Comparison of ENCODE assay signal across 11 cellular contexts in genomic region chr22:41308054-41308453, GRCh38. TPM values are rescaled to one million over a fixed set of nuclear protein-coding genes. Genes with fewer than 3 reads are reported as not detected.
DNase-seq lines count a peak whose midpoint lies in the region; ATAC-seq, FAIRE-seq and TF ChIP-seq lines count a peak whose summit lies in the region.
"Had no signal": no experiment of that assay in that cellular context is flagged by ENCODE, and none has a peak within 500 bp of the region (broad histone marks: within the 10 kb centered on the region; RNA-seq: fewer than 3 reads in every experiment).

No MANE protein-coding gene starts in this region.

- H3K9me3 ChIP-seq in A673 (ENCODE audit: low read depth, low read length, poor library complexity, severe bottlenecking) (no peaks in the 10 kb centered on the region), mucosa of descending colon (no peaks in the 10 kb centered on the region)

- intact Hi-C loops in A673 (cut with micrococcal nuclease; ENCODE audit: unreplicated experiment) (no loop called here), mucosa of descending colon (cut with DNase I, micrococcal nuclease) (no loop called here)

- POLR2A ChIA-PET in A673 (lab: Charles Lee; ENCODE audit: low non-redundant PET), result interaction anchor here (0.9 kb wide), 1 partner anchor 42 kb away, joined by 5 read pairs; no protein-coding TSS in a partner anchor

- CTCF ChIA-PET in A673 (lab: Charles Lee), result no interaction called here

- BruUV-seq in A673 (replicated peaks; lab: Mats Ljungman, UMichigan), result no TSS peak

- H3K36me3 ChIP-seq in A673 (ENCODE audit: insufficient read depth, low read length, poor library complexity, severe bottlenecking), result peaks cover 6% of the 10 kb centered on the region
- H3K36me3 ChIP-seq in mucosa of descending colon (ENCODE audit: low read depth), result no peaks in the 10 kb centered on the region

- ATAC-seq in mucosa of descending colon (peak; percentile 8), GM18907 (IDR thresholded peaks at IDR 0.05; ENCODE audit: unreplicated experiment) (no peak)

- no peak for FAIRE-seq in D721Med (lab: Jason Lieb, UNC)

- H3K27ac ChIP-seq in A673 (ENCODE audit: low read depth, low read length, poor library complexity, severe bottlenecking), result peak overlapping the region; percentile 1
- H3K27ac ChIP-seq: C4-2B, coronary artery had no signal

- H3K27me3 ChIP-seq in A673 (replicated peaks; ENCODE audit: insufficient read depth, low read depth, low read length, poor library complexity), result no peaks in the 10 kb centered on the region

- H3K4me3 ChIP-seq in A673 (ENCODE audit: low read depth, low read length, poor library complexity, severe bottlenecking) (no peak overlapping the region), mucosa of descending colon (no peak overlapping the region)
- H3K4me3 ChIP-seq: coronary artery had no signal

- H3K4me1 ChIP-seq in A673 (ENCODE audit: insufficient read depth, low read length, poor library complexity, severe bottlenecking), result peaks cover 30% of the 10 kb centered on the region
- peaks cover 7% of the 10 kb centered on the region for H3K4me1 ChIP-seq in mucosa of descending colon (ENCODE audit: low read depth)

- DNase-seq in A673 (ENCODE audit: low spot score), result peak; percentile 49
- peak; percentile 31 for DNase-seq in M059J (ENCODE audit: low read depth)
- DNase-seq in epidermal melanocyte (ENCODE audit: insufficient read length, low spot score), result peak; percentile 52
- DNase-seq in mucosa of descending colon, result no peak
- no peak for DNase-seq in NK-92 treated with Interleukin-12 subunit alpha and Interleukin-12 subunit beta, amount 100 ng/mL, for 24 hours (lab: John Stamatoyannopoulos, UW)
- no peak for DNase-seq in COLO829 (ENCODE audit: low spot score)
- DNase-seq in D721Med (ENCODE audit: insufficient read length, low spot score), result no peak
- DNase-seq: NCI-H1417 had no signal

- TF ChIP-seq CTCF in A673 (conservative IDR thresholded peaks at IDR 0.05; ENCODE audit: low read depth, low read length) (no peak), mucosa of descending colon (IDR thresholded peaks at IDR 0.05) (no peak), D721Med (IDR thresholded peaks at IDR 0.05; ENCODE audit: insufficient read depth, missing control alignments) (no peak)

RNA-seq across cellular contexts. Expression of gene ZC3H7B, which starts 6.7 kb away (rescaled TPM):
- total RNA-seq in A673 (2021) (83.9 and 90.4 TPM in 2 replicates), mucosa of descending colon (10 to 100 TPM; 37.8 to 57.5 (median 39.3) TPM)
- total RNA-seq in M059J (2014; rRNA removed; shearing (Covaris generic)), result 19.2 and 36.5 TPM in 2 replicates

RNA-seq across cellular contexts. Expression of gene RANGAP1, which starts 22.1 kb away (rescaled TPM):
- total RNA-seq in A673 (2021) (159 and 177 TPM in 2 replicates), mucosa of descending colon (10 to 100 TPM; 26.9 to 48.9 (median 35.3) TPM)
- total RNA-seq in M059J (2014; rRNA removed; shearing (Covaris generic)), result 60.4 and 97.9 TPM in 2 replicates

Comparison
In these comparisons a context has a peak if more than half of its experiments do, and no peak if none do; other contexts are left out.
1. DNase-seq: peak in A673 (single experiment), M059J (single experiment) and epidermal melanocyte (single experiment); none in mucosa of descending colon (0 of 3), NK-92 treated with Interleukin-12 subunit alpha and Interleukin-12 subunit beta, amount 100 ng/mL, for 24 hours (single experiment), COLO829 (single experiment) and D721Med (single experiment).